In genomic region chr3:161265916-161266571, GRCh38 we compare ENCODE assay signal across 23 cellular contexts. TPM values are rescaled to one million over a fixed set of nuclear protein-coding genes. Genes with fewer than 3 reads are reported as not detected.
DNase-seq lines count a peak whose midpoint lies in the region; ATAC-seq and TF ChIP-seq lines count a peak whose summit lies in the region.
"Had no signal": no experiment of that assay in that cellular context is flagged by ENCODE, and none has a peak within 500 bp of the region (broad histone marks: within the 10 kb centered on the region; RNA-seq: fewer than 3 reads in every experiment).

No MANE protein-coding gene starts in this region.

- H3K36me3 Mint-ChIP-seq in HFFc6 (ENCODE audit: low read depth) = peaks cover 52% of the 10 kb centered on the region

- no peak overlapping the region for H3K4me3 ChIP-seq in A673 (ENCODE audit: low read depth, low read length, poor library complexity, severe bottlenecking)
- H3K4me3 ChIP-seq in brain microvascular endothelial cell (ENCODE audit: low read depth, low read length) = no peak overlapping the region
- H3K4me3 ChIP-seq in esophagus muscularis mucosa = no peak overlapping the region
- H3K4me3 ChIP-seq: colonic mucosa, skin epidermis had no signal

- ATAC-seq in HG02678 (IDR thresholded peaks at IDR 0.05; ENCODE audit: unreplicated experiment) (no peak), GM21367 (IDR thresholded peaks at IDR 0.05; ENCODE audit: unreplicated experiment) (no peak)
- ATAC-seq: activated T-cell treated with anti-CD3 and anti-CD28 coated beads, Interleukin-2, amount 50 U/mL, for 4 hours; effector memory CD8-positive, alpha-beta T cell had no signal

- H3K27me3 ChIP-seq in A673 (replicated peaks; ENCODE audit: insufficient read depth, low read depth, low read length, poor library complexity) (no peaks in the 10 kb centered on the region), brain microvascular endothelial cell (replicated peaks) (no peaks in the 10 kb centered on the region), esophagus muscularis mucosa (no peaks in the 10 kb centered on the region)
- H3K27me3 ChIP-seq: colonic mucosa had no signal

- peaks cover 63% of the 10 kb centered on the region for H3K4me1 Mint-ChIP-seq in HFFc6 (ENCODE audit: low read depth)

- H3K27me3 Mint-ChIP-seq in HFFc6 (ENCODE audit: insufficient read depth) = no peaks in the 10 kb centered on the region
- H3K27me3 Mint-ChIP-seq: activated CD4-positive, alpha-beta T cell treated with anti-CD3 and anti-CD28 coated beads, Interleukin-2, amount 10 ng/mL, durations not matched to agents 24 days and 14 days; effector memory CD8-positive, alpha-beta T cell had no signal

- peak overlapping the region; percentile 89 for H3K27ac Mint-ChIP-seq in HFFc6
- H3K27ac Mint-ChIP-seq: activated CD4-positive, alpha-beta T cell treated with anti-CD3 and anti-CD28 coated beads, Interleukin-2, amount 10 ng/mL, durations not matched to agents 24 days and 14 days; effector memory CD8-positive, alpha-beta T cell had no signal

- WGBS in esophagus muscularis mucosa = 96% methylated on average over 5 of the region's 5 CpGs

- no peak for TF ChIP-seq POLR2A in esophagus muscularis mucosa (IDR thresholded peaks at IDR 0.05; ENCODE audit: low read depth)

- peak; percentile 52 for DNase-seq in A673 (ENCODE audit: low spot score)
- DNase-seq in HFFc6 = no peak
- DNase-seq in brain microvascular endothelial cell = no peak
- DNase-seq in kidney tubule cell (ENCODE audit: low spot score) = peak; percentile 2
- no peak for DNase-seq in SHP77 treated with DMSO at 0.1 percent for 48 hours (lab: John Stamatoyannopoulos, UW)
- no peak for DNase-seq in esophagus muscularis mucosa (ENCODE audit: extremely low spot score)
- DNase-seq: activated CD4-positive, alpha-beta T cell treated with anti-CD3 and anti-CD28 coated beads, Interleukin-2, amount 10 ng/mL, durations not matched to agents 24 days and 14 days; activated naive CD4-positive, alpha-beta T cell; activated T-cell treated with anti-CD3 and anti-CD28 coated beads, Interleukin-2, amount 50 U/mL, for 4 hours; colonic mucosa; effector memory CD8-positive, alpha-beta T cell; glutamatergic neuron; GOT3; NK-92 treated with Interleukin-12 subunit alpha and Interleukin-12 subunit beta, amount 100 ng/mL, for 24 hours; stimulated activated CD4-positive, alpha-beta T cell treated with anti-CD3 and anti-CD28 coated beads, Interleukin-1b, Interleukin-23, amount 100 ng/mL, for 48 hours; substantia nigra; T-helper 2 cell had no signal

- intact Hi-C loops in A673 (cut with micrococcal nuclease; ENCODE audit: unreplicated experiment) (no loop called here), esophagus muscularis mucosa (cut with DNase I) (no loop called here)

- TF ChIP-seq EP300 in esophagus muscularis mucosa (IDR thresholded peaks at IDR 0.05) = no peak

- CTCF ChIA-PET in A673 (lab: Charles Lee) = no interaction called here

- peaks cover 23% of the 10 kb centered on the region for H3K9me3 Mint-ChIP-seq in HFFc6
- H3K9me3 Mint-ChIP-seq: effector memory CD8-positive, alpha-beta T cell had no signal

- in situ Hi-C loops in brain microvascular endothelial cell (cut with HindIII; ENCODE audit: low pct_ligation_motif_present, low sequenced_read_pairs) = no loop called here

- H3K4me1 ChIP-seq in A673 (ENCODE audit: insufficient read depth, low read length, poor library complexity, severe bottlenecking) = peaks cover 6% of the 10 kb centered on the region
- H3K4me1 ChIP-seq in esophagus muscularis mucosa = peaks cover 0 to 3% (median 0%) of the 10 kb centered on the region in 4 donors
- H3K4me1 ChIP-seq: colonic mucosa had no signal

- no TSS peak for BruUV-seq in A673 (replicated peaks; lab: Mats Ljungman, UMichigan)

- H3K9me3 ChIP-seq in A673 (ENCODE audit: low read depth, low read length, poor library complexity, severe bottlenecking) (peaks cover 4% of the 10 kb centered on the region), esophagus muscularis mucosa (peaks cover 0 to 2% (median 0%) of the 10 kb centered on the region in 4 donors)
- H3K9me3 ChIP-seq: colonic mucosa had no signal

- H3K4me3 Mint-ChIP-seq in HFFc6 = peak overlapping the region; percentile 46; the same call in 1 of the 2 replicates
- H3K4me3 Mint-ChIP-seq: activated CD4-positive, alpha-beta T cell treated with anti-CD3 and anti-CD28 coated beads, Interleukin-2, amount 10 ng/mL, durations not matched to agents 24 days and 14 days; activated T-cell treated with anti-CD3 and anti-CD28 coated beads, Interleukin-2, amount 50 U/mL, for 4 hours; effector memory CD8-positive, alpha-beta T cell had no signal

- H3K36me3 ChIP-seq in A673 (ENCODE audit: insufficient read depth, low read length, poor library complexity, severe bottlenecking) (no peaks in the 10 kb centered on the region), brain microvascular endothelial cell (replicated peaks) (no peaks in the 10 kb centered on the region), esophagus muscularis mucosa (peaks cover 0 to 14% (median 0%) of the 10 kb centered on the region in 4 donors)
- H3K36me3 ChIP-seq: colonic mucosa had no signal

- H3K27ac ChIP-seq in A673 (ENCODE audit: low read depth, low read length, poor library complexity, severe bottlenecking) (no peak overlapping the region), brain microvascular endothelial cell (peak overlapping the region; percentile 84), esophagus muscularis mucosa (replicated peaks in 1 of 4) (no peak overlapping the region)
- H3K27ac ChIP-seq: C4-2B, colonic mucosa, KMS-11, skin epidermis, VCaP had no signal

- POLR2A ChIA-PET in A673 (lab: Charles Lee; ENCODE audit: low non-redundant PET) = no interaction called here

- TF ChIP-seq CTCF in A673 (conservative IDR thresholded peaks at IDR 0.05; ENCODE audit: low read depth, low read length) = no peak
- no peak for TF ChIP-seq CTCF in HFFc6 (IDR thresholded peaks at IDR 0.05)
- TF ChIP-seq CTCF in brain microvascular endothelial cell (IDR thresholded peaks at IDR 0.05; ENCODE audit: low read depth, low read length, missing control alignments) = no peak
- no peak for TF ChIP-seq CTCF in esophagus muscularis mucosa (IDR thresholded peaks at IDR 0.05)

RNA-seq across cellular contexts. Expression of gene NMD3, which starts 44.9 kb away (rescaled TPM):
- 46.7 and 51.1 TPM in 2 replicates for total RNA-seq in A673 (2021)
- 10 to 100 TPM; 56.8 to 72.3 (median 64.3) TPM for total RNA-seq in HFFc6 (2021; fragmentation: NEBNext Ultra II Directional; extraction: Animal tissue kit (Norgen Biotek cat#: 25700))
- total RNA-seq in esophagus muscularis mucosa = 10 to 100 TPM; 32.3 to 45.8 (median 40.6) TPM

Comparison
In these comparisons a context has a peak if more than half of its experiments do, and no peak if none do; other contexts are left out.
1. DNase-seq: peak in A673 (single experiment) and kidney tubule cell (single experiment); none in HFFc6 (single experiment), brain microvascular endothelial cell (single experiment), SHP77 treated with DMSO at 0.1 percent for 48 hours (single experiment) and esophagus muscularis mucosa (single experiment).